In genomic region chr11:119018074-119018938, GRCh38 we compare ENCODE assay signal across 8 cellular contexts. TPM values are rescaled to one million over a fixed set of nuclear protein-coding genes. Genes with fewer than 3 reads are reported as not detected.
DNase-seq lines count a peak whose midpoint lies in the region; ATAC-seq and TF ChIP-seq lines count a peak whose summit lies in the region.

TSS of gene RPS25 (minus strand) at chr11:119018343. CDS start at chr11:119018284, 59 bp downstream.
TSS of gene TRAPPC4 (plus strand) at chr11:119018766. CDS start at chr11:119018796, 30 bp downstream.

- H3K36me3 Mint-ChIP-seq in chondrocyte (ENCODE audit: low read depth), result peaks cover 23% of the 10 kb centered on the region

- H3K4me1 Mint-ChIP-seq in chondrocyte (ENCODE audit: low read depth), result peaks cover 47% of the 10 kb centered on the region

- peak within 1 kb of the TSS; percentile 95 for H3K4me3 Mint-ChIP-seq in chondrocyte (ENCODE audit: unreplicated experiment)

- peak; percentile 94 for TF ChIP-seq POLR2A in GM19193 (IDR thresholded peaks at IDR 0.05; ENCODE audit: extremely low read depth, insufficient read depth, insufficient read length)

- TF ChIP-seq CTCF in chondrocyte (IDR thresholded peaks at IDR 0.05), result no peak
- no peak for TF ChIP-seq CTCF in kidney epithelial cell (IDR thresholded peaks at IDR 0.05; ENCODE audit: insufficient read depth, low read length, poor library complexity, severe bottlenecking)

- peak within 1 kb of the TSS; percentile 98 for H3K27ac Mint-ChIP-seq in chondrocyte (ENCODE audit: unreplicated experiment)

- H3K4me3 ChIP-seq in kidney epithelial cell (ENCODE audit: low read depth, low read length), result peak within 1 kb of the TSS; percentile 75

- H3K27me3 ChIP-seq in kidney epithelial cell (ENCODE audit: control insufficient read depth, insufficient read depth, low read length), result no peaks in the 10 kb centered on the region

- no peaks in the 10 kb centered on the region for H3K36me3 ChIP-seq in kidney epithelial cell (ENCODE audit: control insufficient read depth, insufficient read depth, low read length)

- peak; percentile 94 to 97 for DNase-seq in AML-193 (lab: John Stamatoyannopoulos, UW)
- DNase-seq in NCI-H510A treated with DMSO at 0.1 percent for 48 hours (lab: John Stamatoyannopoulos, UW), result peak; percentile 96
- peak; percentile 89 to 90 for DNase-seq in activated CD4-positive, alpha-beta T cell treated with anti-CD3 and anti-CD28 coated beads for 24 hours (ENCODE audit: low read depth in 2 of 2)
- peak; percentile 98 for DNase-seq in chondrocyte (ENCODE audit: low spot score)
- peak; percentile 89 for DNase-seq in kidney epithelial cell (ENCODE audit: low read depth)
- peak; percentile 92 to 94 for DNase-seq in stimulated activated CD4-positive, alpha-beta T cell treated with anti-CD3 and anti-CD28 coated beads, Interleukin-15, amount 100 ng/mL, for 48 hours (ENCODE audit: low read depth in 2 of 2)

- ATAC-seq in HG03439 (IDR thresholded peaks at IDR 0.05; ENCODE audit: unreplicated experiment), result peak; percentile 84

- H3K9me3 Mint-ChIP-seq in chondrocyte (ENCODE audit: low read depth), result no peaks in the 10 kb centered on the region

- no peaks in the 10 kb centered on the region for H3K27me3 Mint-ChIP-seq in chondrocyte (ENCODE audit: low read depth)

RNA-seq across cellular contexts. Expression of gene RPS25, which starts in this region (rescaled TPM):
- 600 to 777 TPM (median 609 TPM) in 3 replicates for total RNA-seq in chondrocyte
- total RNA-seq in kidney epithelial cell, result 1,597 and 2,068 TPM in 2 replicates

RNA-seq across cellular contexts. Expression of gene TRAPPC4, which starts in this region (rescaled TPM):
- total RNA-seq in chondrocyte (73.0 to 78.8 TPM (median 75.0 TPM) in 3 replicates), kidney epithelial cell (61.2 and 72.6 TPM in 2 replicates)

Comparison
In these comparisons a context has a peak if more than half of its experiments do, and no peak if none do; other contexts are left out.
1. Peak in every context shown above with its lines: DNase-seq, ATAC-seq and H3K4me3 ChIP-seq.